ENCODE assay signal across 8 cellular contexts in genomic region chr4:189124149-189124758, GRCh38.
DNase-seq lines count a peak whose midpoint lies in the region; ATAC-seq and TF ChIP-seq lines count a peak whose summit lies in the region.

No MANE protein-coding gene starts in this region.

- no peaks in the 10 kb centered on the region for H3K4me1 Mint-ChIP-seq in endothelial cell (ENCODE audit: unreplicated experiment)
- H3K4me1 Mint-ChIP-seq in activated CD4-positive, alpha-beta memory T cell treated with anti-CD3 and anti-CD28 coated beads, Interleukin-2, amount 10 ng/mL, durations not matched to agents 7 days and 5 days: no peaks in the 10 kb centered on the region

- CTCF ChIA-PET in activated CD4-positive, alpha-beta memory T cell treated with anti-CD3 and anti-CD28 coated beads, Interleukin-2, amount 10 ng/mL, durations not matched to agents 7 days and 5 days (lab: Charles Lee): no interaction called here

- ATAC-seq in HG03457 (IDR thresholded peaks at IDR 0.05; ENCODE audit: unreplicated experiment) (no peak), HG03097 (IDR thresholded peaks at IDR 0.05; ENCODE audit: low FRiP score, unreplicated experiment) (no peak)

- peak; percentile 29 for DNase-seq in EH (ENCODE audit: low read depth)
- peak; percentile 32 for DNase-seq in NCI-H345 (lab: John Stamatoyannopoulos, UW)
- peak; percentile 57 for DNase-seq in endothelial cell (ENCODE audit: low spot score)
- peak; percentile 2 for DNase-seq in occipital lobe (lab: John Stamatoyannopoulos, UW)
- DNase-seq in GM10266 (ENCODE audit: extremely low spot score): no peak
- DNase-seq in activated CD4-positive, alpha-beta memory T cell treated with anti-CD3 and anti-CD28 coated beads, Interleukin-2, amount 10 ng/mL, durations not matched to agents 7 days and 5 days: no peak

- H3K36me3 Mint-ChIP-seq in endothelial cell (ENCODE audit: low read depth, unreplicated experiment): no peaks in the 10 kb centered on the region
- H3K36me3 Mint-ChIP-seq in activated CD4-positive, alpha-beta memory T cell treated with anti-CD3 and anti-CD28 coated beads, Interleukin-2, amount 10 ng/mL, durations not matched to agents 7 days and 5 days (ENCODE audit: low read depth): no peaks in the 10 kb centered on the region

- no peak overlapping the region for H3K27ac Mint-ChIP-seq in endothelial cell (ENCODE audit: unreplicated experiment)
- H3K27ac Mint-ChIP-seq in activated CD4-positive, alpha-beta memory T cell treated with anti-CD3 and anti-CD28 coated beads, Interleukin-2, amount 10 ng/mL, durations not matched to agents 7 days and 5 days: no peak overlapping the region

- TF ChIP-seq CTCF in endothelial cell (IDR thresholded peaks at IDR 0.05; ENCODE audit: unreplicated experiment) (peak; percentile 49), GM10266 (IDR thresholded peaks at IDR 0.05; ENCODE audit: control insufficient read depth, insufficient read depth, low read depth, missing control alignments) (no peak)

- H3K4me3 Mint-ChIP-seq in endothelial cell (ENCODE audit: unreplicated experiment): no peak overlapping the region
- no peak overlapping the region for H3K4me3 Mint-ChIP-seq in activated CD4-positive, alpha-beta memory T cell treated with anti-CD3 and anti-CD28 coated beads, Interleukin-2, amount 10 ng/mL, durations not matched to agents 7 days and 5 days

- no peaks in the 10 kb centered on the region for H3K9me3 Mint-ChIP-seq in endothelial cell (ENCODE audit: unreplicated experiment)
- H3K9me3 Mint-ChIP-seq in activated CD4-positive, alpha-beta memory T cell treated with anti-CD3 and anti-CD28 coated beads, Interleukin-2, amount 10 ng/mL, durations not matched to agents 7 days and 5 days: peaks cover 18% of the 10 kb centered on the region

- POLR2A ChIA-PET in activated CD4-positive, alpha-beta memory T cell treated with anti-CD3 and anti-CD28 coated beads, Interleukin-2, amount 10 ng/mL, durations not matched to agents 7 days and 5 days (lab: Charles Lee): no interaction called here

- no peaks in the 10 kb centered on the region for H3K27me3 Mint-ChIP-seq in endothelial cell (ENCODE audit: unreplicated experiment)
- no peaks in the 10 kb centered on the region for H3K27me3 Mint-ChIP-seq in activated CD4-positive, alpha-beta memory T cell treated with anti-CD3 and anti-CD28 coated beads, Interleukin-2, amount 10 ng/mL, durations not matched to agents 7 days and 5 days

Comparison
In these comparisons a context has a peak if more than half of its experiments do, and no peak if none do; other contexts are left out.
1. DNase-seq: peak in EH (single experiment), NCI-H345 (single experiment), endothelial cell (single experiment) and occipital lobe (single experiment); none in GM10266 (single experiment) and activated CD4-positive, alpha-beta memory T cell treated with anti-CD3 and anti-CD28 coated beads, Interleukin-2, amount 10 ng/mL, durations not matched to agents 7 days and 5 days (single experiment).